In genomic region chr5:177557041-177557647, GRCh38 we compare ENCODE assay signal across 1 cellular context.
TF ChIP-seq lines count a peak whose summit lies in the region.

No MANE protein-coding gene starts in this region.

TF ChIP-seq in K562, 482 proteins besides CTCF, POLR2A, EP300 and RAD21 (continued from another document and continues in another):
- TF ChIP-seq ZNF589 (CRISPR knock-in tag; IDR thresholded peaks at IDR 0.05; ENCODE audit: low read depth) (0 out of 2 replicates have a peak, but pooled peaks have one; percentile 26), JUND (IDR thresholded peaks at IDR 0.05; ENCODE audit: borderline replicate concordance, low read depth, low read length) (peak; percentile 60; the same call in 1 of the 2 replicates), JUND (tag; IDR thresholded peaks at IDR 0.05; ENCODE audit: borderline replicate concordance, low read depth, low read length) (peak; percentile 68; the same call in 1 of the 3 replicates), ELF4 (CRISPR knock-in tag; IDR thresholded peaks at IDR 0.05) (no peak), TOE1 (IDR thresholded peaks at IDR 0.05; ENCODE audit: borderline replicate concordance) (peak; percentile 99), TOE1 (CRISPR knock-in tag; IDR thresholded peaks at IDR 0.05; ENCODE audit: borderline replicate concordance, low read depth) (no peak), MEF2A (IDR thresholded peaks at IDR 0.05; ENCODE audit: control insufficient read depth, low read depth, low read length) (no peak), GABPB1 (CRISPR knock-in tag; IDR thresholded peaks at IDR 0.05) (peak; percentile 58; the same call in 1 of the 2 replicates), ZBTB12 (CRISPR knock-in tag; IDR thresholded peaks at IDR 0.05) (peak; percentile 59; the same call in 1 of the 2 replicates), TCF15 (CRISPR knock-in tag; IDR thresholded peaks at IDR 0.05) (no peak), NR2F6 (CRISPR knock-in tag; IDR thresholded peaks at IDR 0.05) (no peak), GABPA (tag; conservative IDR thresholded peaks at IDR 0.05; ENCODE audit: low read depth) (peak; percentile 79), ZKSCAN1 (IDR thresholded peaks at IDR 0.05; ENCODE audit: low read depth, low read length) (0 out of 2 replicates have a peak, but pooled peaks have one; percentile 40), PHTF2 (CRISPR knock-in tag; IDR thresholded peaks at IDR 0.05) (no peak), RBFOX2 (IDR thresholded peaks at IDR 0.05; ENCODE audit: low read depth, low read length) (peak; percentile 42; the same call in 1 of the 2 replicates), PTBP1 (IDR thresholded peaks at IDR 0.05; ENCODE audit: low read depth, low read length) (no peak), ARID1B (IDR thresholded peaks at IDR 0.05) (peak; percentile 65), ZNF431 (CRISPR knock-in tag; IDR thresholded peaks at IDR 0.05) (no peak), CBX8 (IDR thresholded peaks at IDR 0.05; ENCODE audit: borderline replicate concordance, extremely low read depth, low read depth, low read length, poor library complexity, severe bottlenecking) (no peak), TEAD1 (CRISPR knock-in tag; IDR thresholded peaks at IDR 0.05) (0 out of 4 replicates have a peak, but pooled peaks of 1 of the 2 experiments have one; percentile 58), NFXL1 (CRISPR knock-in tag; IDR thresholded peaks at IDR 0.05) (no peak), ZNF766 (CRISPR knock-in tag; conservative IDR thresholded peaks at IDR 0.05) (peak; percentile 75; the same call in 1 of the 2 replicates), KHSRP (IDR thresholded peaks at IDR 0.05) (no peak), ZNF77 (CRISPR knock-in tag; IDR thresholded peaks at IDR 0.05) (no peak), SRSF7 (optimal IDR thresholded peaks at IDR 0.05; ENCODE audit: low read depth, low read length) (no peak), SIN3B (IDR thresholded peaks at IDR 0.05; ENCODE audit: low read depth) (no peak), HDAC8 (tag; IDR thresholded peaks at IDR 0.05) (no peak), ETV1 (tag; conservative IDR thresholded peaks at IDR 0.05; ENCODE audit: low read depth) (peak; percentile 73), ZNF830 (CRISPR knock-in tag; IDR thresholded peaks at IDR 0.05) (no peak), TAL1 (IDR thresholded peaks at IDR 0.05) (no peak; the same call in 1 of the 2 replicates), ATF7 (IDR thresholded peaks at IDR 0.05) (peak; percentile 55; the same call in 1 of the 2 replicates), TBP (optimal IDR thresholded peaks at IDR 0.05; ENCODE audit: low read depth, low read length) (peak; percentile 76), HOXB6 (CRISPR knock-in tag; IDR thresholded peaks at IDR 0.05; ENCODE audit: borderline replicate concordance) (no peak), CXXC5 (CRISPR knock-in tag; IDR thresholded peaks at IDR 0.05) (0 out of 2 replicates have a peak, but pooled peaks have one; percentile 28), ZNF354B (CRISPR knock-in tag; IDR thresholded peaks at IDR 0.05) (no peak; the same call in 1 of the 2 replicates), SIRT6 (IDR thresholded peaks at IDR 0.05; ENCODE audit: low read depth, low read length) (no peak), E2F1 (CRISPR knock-in tag; IDR thresholded peaks at IDR 0.05) (no peak), PKNOX1 (IDR thresholded peaks at IDR 0.05) (peak; percentile 95), ZBED1 (IDR thresholded peaks at IDR 0.05) (no peak), FOSL1 (tag; conservative IDR thresholded peaks at IDR 0.05) (peak; percentile 48; the same call in 1 of the 2 replicates), MEIS2 (IDR thresholded peaks at IDR 0.05; ENCODE audit: partially characterized antibody) (peak; percentile 89), TCF3 (CRISPR knock-in tag; IDR thresholded peaks at IDR 0.05) (peak; percentile 24; the same call in 1 of the 2 replicates), ATF3 (IDR thresholded peaks at IDR 0.05) (peak; percentile 40; the same call in 1 of the 2 replicates), ATF3 (CRISPR knock-in tag; conservative IDR thresholded peaks at IDR 0.05) (no peak), HDGF (IDR thresholded peaks at IDR 0.05) (no peak), DPF2 (IDR thresholded peaks at IDR 0.05) (peak; percentile 73), ZNF23 (CRISPR knock-in tag; IDR thresholded peaks at IDR 0.05) (no peak)
- TF ChIP-seq, protein P1, sequence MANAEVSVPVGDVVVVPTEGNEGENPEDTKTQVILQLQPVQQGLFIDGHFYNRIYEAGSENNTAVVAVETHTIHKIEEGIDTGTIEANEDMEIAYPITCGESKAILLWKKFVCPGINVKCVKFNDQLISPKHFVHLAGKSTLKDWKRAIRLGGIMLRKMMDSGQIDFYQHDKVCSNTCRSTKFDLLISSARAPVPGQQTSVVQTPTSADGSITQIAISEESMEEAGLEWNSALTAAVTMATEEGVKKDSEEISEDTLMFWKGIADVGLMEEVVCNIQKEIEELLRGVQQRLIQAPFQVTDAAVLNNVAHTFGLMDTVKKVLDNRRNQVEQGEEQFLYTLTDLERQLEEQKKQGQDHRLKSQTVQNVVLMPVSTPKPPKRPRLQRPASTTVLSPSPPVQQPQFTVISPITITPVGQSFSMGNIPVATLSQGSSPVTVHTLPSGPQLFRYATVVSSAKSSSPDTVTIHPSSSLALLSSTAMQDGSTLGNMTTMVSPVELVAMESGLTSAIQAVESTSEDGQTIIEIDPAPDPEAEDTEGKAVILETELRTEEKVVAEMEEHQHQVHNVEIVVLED (CRISPR knock-in tag; IDR thresholded peaks at IDR 0.05): no peak
- TF ChIP-seq, protein P2, sequence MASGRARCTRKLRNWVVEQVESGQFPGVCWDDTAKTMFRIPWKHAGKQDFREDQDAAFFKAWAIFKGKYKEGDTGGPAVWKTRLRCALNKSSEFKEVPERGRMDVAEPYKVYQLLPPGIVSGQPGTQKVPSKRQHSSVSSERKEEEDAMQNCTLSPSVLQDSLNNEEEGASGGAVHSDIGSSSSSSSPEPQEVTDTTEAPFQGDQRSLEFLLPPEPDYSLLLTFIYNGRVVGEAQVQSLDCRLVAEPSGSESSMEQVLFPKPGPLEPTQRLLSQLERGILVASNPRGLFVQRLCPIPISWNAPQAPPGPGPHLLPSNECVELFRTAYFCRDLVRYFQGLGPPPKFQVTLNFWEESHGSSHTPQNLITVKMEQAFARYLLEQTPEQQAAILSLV (tag; IDR thresholded peaks at IDR 0.05): no peak
- TF ChIP-seq, protein P3, sequence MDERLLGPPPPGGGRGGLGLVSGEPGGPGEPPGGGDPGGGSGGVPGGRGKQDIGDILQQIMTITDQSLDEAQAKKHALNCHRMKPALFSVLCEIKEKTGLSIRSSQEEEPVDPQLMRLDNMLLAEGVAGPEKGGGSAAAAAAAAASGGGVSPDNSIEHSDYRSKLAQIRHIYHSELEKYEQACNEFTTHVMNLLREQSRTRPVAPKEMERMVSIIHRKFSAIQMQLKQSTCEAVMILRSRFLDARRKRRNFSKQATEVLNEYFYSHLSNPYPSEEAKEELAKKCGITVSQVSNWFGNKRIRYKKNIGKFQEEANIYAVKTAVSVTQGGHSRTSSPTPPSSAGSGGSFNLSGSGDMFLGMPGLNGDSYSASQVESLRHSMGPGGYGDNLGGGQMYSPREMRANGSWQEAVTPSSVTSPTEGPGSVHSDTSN (CRISPR knock-in tag; IDR thresholded peaks at IDR 0.05; ENCODE audit: low read depth): 0 out of 2 replicates have a peak, but pooled peaks have one; percentile 37
- TF ChIP-seq, protein P3 (tag; conservative IDR thresholded peaks at IDR 0.05; ENCODE audit: low read depth): peak; percentile 72
- TF ChIP-seq, protein P4, sequence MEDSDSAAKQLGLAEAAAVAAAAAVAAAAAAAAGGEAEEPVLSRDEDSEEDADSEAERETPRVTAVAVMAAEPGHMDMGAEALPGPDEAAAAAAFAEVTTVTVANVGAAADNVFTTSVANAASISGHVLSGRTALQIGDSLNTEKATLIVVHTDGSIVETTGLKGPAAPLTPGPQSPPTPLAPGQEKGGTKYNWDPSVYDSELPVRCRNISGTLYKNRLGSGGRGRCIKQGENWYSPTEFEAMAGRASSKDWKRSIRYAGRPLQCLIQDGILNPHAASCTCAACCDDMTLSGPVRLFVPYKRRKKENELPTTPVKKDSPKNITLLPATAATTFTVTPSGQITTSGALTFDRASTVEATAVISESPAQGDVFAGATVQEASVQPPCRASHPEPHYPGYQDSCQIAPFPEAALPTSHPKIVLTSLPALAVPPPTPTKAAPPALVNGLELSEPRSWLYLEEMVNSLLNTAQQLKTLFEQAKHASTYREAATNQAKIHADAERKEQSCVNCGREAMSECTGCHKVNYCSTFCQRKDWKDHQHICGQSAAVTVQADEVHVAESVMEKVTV (CRISPR knock-in tag; IDR thresholded peaks at IDR 0.05): no peak
- TF ChIP-seq, protein P5, sequence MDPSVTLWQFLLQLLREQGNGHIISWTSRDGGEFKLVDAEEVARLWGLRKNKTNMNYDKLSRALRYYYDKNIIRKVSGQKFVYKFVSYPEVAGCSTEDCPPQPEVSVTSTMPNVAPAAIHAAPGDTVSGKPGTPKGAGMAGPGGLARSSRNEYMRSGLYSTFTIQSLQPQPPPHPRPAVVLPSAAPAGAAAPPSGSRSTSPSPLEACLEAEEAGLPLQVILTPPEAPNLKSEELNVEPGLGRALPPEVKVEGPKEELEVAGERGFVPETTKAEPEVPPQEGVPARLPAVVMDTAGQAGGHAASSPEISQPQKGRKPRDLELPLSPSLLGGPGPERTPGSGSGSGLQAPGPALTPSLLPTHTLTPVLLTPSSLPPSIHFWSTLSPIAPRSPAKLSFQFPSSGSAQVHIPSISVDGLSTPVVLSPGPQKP (CRISPR knock-in tag; IDR thresholded peaks at IDR 0.05): no peak
- TF ChIP-seq, protein P6, sequence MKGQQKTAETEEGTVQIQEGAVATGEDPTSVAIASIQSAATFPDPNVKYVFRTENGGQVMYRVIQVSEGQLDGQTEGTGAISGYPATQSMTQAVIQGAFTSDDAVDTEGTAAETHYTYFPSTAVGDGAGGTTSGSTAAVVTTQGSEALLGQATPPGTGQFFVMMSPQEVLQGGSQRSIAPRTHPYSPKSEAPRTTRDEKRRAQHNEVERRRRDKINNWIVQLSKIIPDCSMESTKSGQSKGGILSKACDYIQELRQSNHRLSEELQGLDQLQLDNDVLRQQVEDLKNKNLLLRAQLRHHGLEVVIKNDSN (CRISPR knock-in tag; IDR thresholded peaks at IDR 0.05): peak; percentile 93
- TF ChIP-seq, protein P7, sequence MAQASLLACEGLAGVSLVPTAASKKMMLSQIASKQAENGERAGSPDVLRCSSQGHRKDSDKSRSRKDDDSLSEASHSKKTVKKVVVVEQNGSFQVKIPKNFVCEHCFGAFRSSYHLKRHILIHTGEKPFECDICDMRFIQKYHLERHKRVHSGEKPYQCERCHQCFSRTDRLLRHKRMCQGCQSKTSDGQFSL (CRISPR knock-in tag; IDR thresholded peaks at IDR 0.05): no peak
- TF ChIP-seq, protein P7 (tag; IDR thresholded peaks at IDR 0.05): no peak
